15 cellular contexts compared by ENCODE assay signal in genomic region chr4:184460495-184461285, GRCh38. TPM values are rescaled to one million over a fixed set of nuclear protein-coding genes. Genes with fewer than 3 reads are reported as not detected.
DNase-seq lines count a peak whose midpoint lies in the region; ATAC-seq, FAIRE-seq and TF ChIP-seq lines count a peak whose summit lies in the region.
"Had no signal": no experiment of that assay in that cellular context is flagged by ENCODE, and none has a peak within 500 bp of the region (broad histone marks: within the 10 kb centered on the region; RNA-seq: fewer than 3 reads in every experiment).

No MANE protein-coding gene starts in this region.

- no peak for ATAC-seq in GM18517 (IDR thresholded peaks at IDR 0.05; ENCODE audit: unreplicated experiment)
- ATAC-seq: pancreas had no signal

- H3K36me3 Mint-ChIP-seq in activated CD4-positive, alpha-beta memory T cell treated with anti-CD3 and anti-CD28 coated beads for 36 hours = peaks cover 7% of the 10 kb centered on the region
- peaks cover 55% of the 10 kb centered on the region for H3K36me3 Mint-ChIP-seq in activated CD4-positive, alpha-beta memory T cell treated with anti-CD3 and anti-CD28 coated beads, Interleukin-2, amount 10 ng/mL, durations not matched to agents 7 days and 5 days (ENCODE audit: low read depth)
- H3K36me3 Mint-ChIP-seq in activated T-helper 2 cell treated with anti-CD3 and anti-CD28 coated beads, Interferon-gamma antibody, Interleukin-2, Interleukin-4, amounts not matched to agents 10 μg/mL and 5 μg/mL and 100 μg/mL, durations not matched to agents 14 hours and 24 hours and 36 hours (ENCODE audit: low read depth) = peaks cover 58% of the 10 kb centered on the region

- no peak overlapping the region for H3K4me3 Mint-ChIP-seq in activated CD4-positive, alpha-beta memory T cell treated with anti-CD3 and anti-CD28 coated beads for 36 hours
- no peak overlapping the region for H3K4me3 Mint-ChIP-seq in activated CD4-positive, alpha-beta memory T cell treated with anti-CD3 and anti-CD28 coated beads, Interleukin-2, amount 10 ng/mL, durations not matched to agents 7 days and 5 days
- peak overlapping the region; percentile 10 for H3K4me3 Mint-ChIP-seq in activated T-helper 2 cell treated with anti-CD3 and anti-CD28 coated beads, Interferon-gamma antibody, Interleukin-2, Interleukin-4, amounts not matched to agents 10 μg/mL and 5 μg/mL and 100 μg/mL, durations not matched to agents 14 hours and 24 hours and 36 hours (ENCODE audit: low read depth)

- H3K79me2 ChIP-seq in KMS-11 (ENCODE audit: insufficient read depth, low read depth) = peaks cover 87% of the 10 kb centered on the region

- H3K27me3 ChIP-seq in KMS-11 (ENCODE audit: insufficient read depth, low read depth) (no peaks in the 10 kb centered on the region), neutrophil (no peaks in the 10 kb centered on the region)
- H3K27me3 ChIP-seq: pancreas had no signal

- no peak for DNase-seq in activated CD4-positive, alpha-beta memory T cell treated with anti-CD3 and anti-CD28 coated beads for 36 hours
- DNase-seq in activated CD4-positive, alpha-beta memory T cell treated with anti-CD3 and anti-CD28 coated beads, Interleukin-2, amount 10 ng/mL, durations not matched to agents 7 days and 5 days = no peak
- no peak for DNase-seq in activated T-helper 2 cell treated with anti-CD3 and anti-CD28 coated beads, Interferon-gamma antibody, Interleukin-2, Interleukin-4, amounts not matched to agents 10 μg/mL and 5 μg/mL and 100 μg/mL, durations not matched to agents 14 hours and 24 hours and 36 hours (ENCODE audit: low spot score)
- DNase-seq in NCI-H1694 treated with DMSO at 0.1 percent for 48 hours (lab: John Stamatoyannopoulos, UW) (no peak), urothelium cell line (ENCODE audit: low spot score) (no peak)
- DNase-seq: activated CD4-positive, CD25-positive, alpha-beta regulatory T cell; activated effector memory CD4-positive, alpha-beta T cell treated with Interleukin-2 at 50 U/mL for 16 hours; hippocampal formation; NCI-H1417; NCI-H510A treated with DMSO at 0.1 percent for 48 hours; pancreas had no signal

- no peak for FAIRE-seq in urothelium cell line (lab: Jason Lieb, UNC)
- FAIRE-seq: H54, pancreas had no signal

- CTCF ChIA-PET in activated CD4-positive, alpha-beta memory T cell treated with anti-CD3 and anti-CD28 coated beads for 36 hours (lab: Charles Lee) = interaction anchor here (1.5 to 2.5 kb wide), 3 partner anchors 52 to 196 kb away, joined by 3 to 10 read pairs (median 4); no protein-coding TSS in a partner anchor
- CTCF ChIA-PET in activated CD4-positive, alpha-beta memory T cell treated with anti-CD3 and anti-CD28 coated beads, Interleukin-2, amount 10 ng/mL, durations not matched to agents 7 days and 5 days (lab: Charles Lee) = interaction anchor here (1.9 kb wide), 1 partner anchor 150 kb away, joined by 5 read pairs; no protein-coding TSS in a partner anchor

- intact Hi-C loops in activated CD4-positive, alpha-beta memory T cell treated with anti-CD3 and anti-CD28 coated beads for 36 hours (cut with micrococcal nuclease) = no loop called here
- intact Hi-C loops in activated T-helper 2 cell treated with anti-CD3 and anti-CD28 coated beads, Interferon-gamma antibody, Interleukin-2, Interleukin-4, amounts not matched to agents 10 μg/mL and 5 μg/mL and 100 μg/mL, durations not matched to agents 14 hours and 24 hours and 36 hours (cut with micrococcal nuclease) = no loop called here

- no peaks in the 10 kb centered on the region for H4K20me1 ChIP-seq in KMS-11 (ENCODE audit: insufficient read depth)

- TF ChIP-seq CTCF in KMS-11 (conservative IDR thresholded peaks at IDR 0.05; ENCODE audit: low read depth, low read length) = no peak
- TF ChIP-seq CTCF in neutrophil (IDR thresholded peaks at IDR 0.05) = no peak

- H3K9me3 ChIP-seq in neutrophil = no peaks in the 10 kb centered on the region
- H3K9me3 ChIP-seq: pancreas had no signal

- peaks cover 71% of the 10 kb centered on the region for H3K4me1 ChIP-seq in KMS-11 (ENCODE audit: low read depth, poor library complexity, severe bottlenecking)
- H3K4me1 ChIP-seq in neutrophil (ENCODE audit: control insufficient read depth in 1 of 2, insufficient read depth in 1 of 2, low read depth in 1 of 2, low read length in 1 of 2) = peaks cover 23 to 60% of the 10 kb centered on the region in 2 experiments

- no peaks in the 10 kb centered on the region for H3K9me3 Mint-ChIP-seq in activated CD4-positive, alpha-beta memory T cell treated with anti-CD3 and anti-CD28 coated beads for 36 hours
- no peaks in the 10 kb centered on the region for H3K9me3 Mint-ChIP-seq in activated CD4-positive, alpha-beta memory T cell treated with anti-CD3 and anti-CD28 coated beads, Interleukin-2, amount 10 ng/mL, durations not matched to agents 7 days and 5 days
- H3K9me3 Mint-ChIP-seq in activated T-helper 2 cell treated with anti-CD3 and anti-CD28 coated beads, Interferon-gamma antibody, Interleukin-2, Interleukin-4, amounts not matched to agents 10 μg/mL and 5 μg/mL and 100 μg/mL, durations not matched to agents 14 hours and 24 hours and 36 hours = no peaks in the 10 kb centered on the region

- no peaks in the 10 kb centered on the region for H3K27me3 Mint-ChIP-seq in activated CD4-positive, alpha-beta memory T cell treated with anti-CD3 and anti-CD28 coated beads for 36 hours
- no peaks in the 10 kb centered on the region for H3K27me3 Mint-ChIP-seq in activated CD4-positive, alpha-beta memory T cell treated with anti-CD3 and anti-CD28 coated beads, Interleukin-2, amount 10 ng/mL, durations not matched to agents 7 days and 5 days
- H3K27me3 Mint-ChIP-seq in activated T-helper 2 cell treated with anti-CD3 and anti-CD28 coated beads, Interferon-gamma antibody, Interleukin-2, Interleukin-4, amounts not matched to agents 10 μg/mL and 5 μg/mL and 100 μg/mL, durations not matched to agents 14 hours and 24 hours and 36 hours (ENCODE audit: low read depth) = no peaks in the 10 kb centered on the region

- peak overlapping the region; percentile 68; the same call in 1 of the 2 replicates for H3K27ac ChIP-seq in KMS-11
- H3K27ac ChIP-seq in neutrophil = peak overlapping the region; percentile 74
- H3K27ac ChIP-seq: pancreas had no signal

- POLR2A ChIA-PET in activated CD4-positive, alpha-beta memory T cell treated with anti-CD3 and anti-CD28 coated beads for 36 hours (lab: Charles Lee) = interaction anchor here (1.6 to 3.5 kb wide), 2 partner anchors 14 to 40 kb away, joined by 14 to 20 read pairs; partner anchors contain the start of gene IRF2
- POLR2A ChIA-PET in activated CD4-positive, alpha-beta memory T cell treated with anti-CD3 and anti-CD28 coated beads, Interleukin-2, amount 10 ng/mL, durations not matched to agents 7 days and 5 days (lab: Charles Lee) = interaction anchor here (1.1 to 2.1 kb wide), 3 partner anchors 9 to 77 kb away, joined by 3 to 14 read pairs (median 4); partner anchors contain the start of gene IRF2

- peak overlapping the region; percentile 37; the same call in 1 of the 2 replicates for H3K4me2 ChIP-seq in KMS-11

- H3K27ac Mint-ChIP-seq in activated CD4-positive, alpha-beta memory T cell treated with anti-CD3 and anti-CD28 coated beads for 36 hours = peak overlapping the region; percentile 15
- H3K27ac Mint-ChIP-seq in activated CD4-positive, alpha-beta memory T cell treated with anti-CD3 and anti-CD28 coated beads, Interleukin-2, amount 10 ng/mL, durations not matched to agents 7 days and 5 days = no peak overlapping the region
- H3K27ac Mint-ChIP-seq in activated T-helper 2 cell treated with anti-CD3 and anti-CD28 coated beads, Interferon-gamma antibody, Interleukin-2, Interleukin-4, amounts not matched to agents 10 μg/mL and 5 μg/mL and 100 μg/mL, durations not matched to agents 14 hours and 24 hours and 36 hours = peak overlapping the region; percentile 67

- H3K4me1 Mint-ChIP-seq in activated CD4-positive, alpha-beta memory T cell treated with anti-CD3 and anti-CD28 coated beads for 36 hours (ENCODE audit: low read depth) = peaks cover 66% of the 10 kb centered on the region
- H3K4me1 Mint-ChIP-seq in activated CD4-positive, alpha-beta memory T cell treated with anti-CD3 and anti-CD28 coated beads, Interleukin-2, amount 10 ng/mL, durations not matched to agents 7 days and 5 days = peaks cover 57% of the 10 kb centered on the region
- H3K4me1 Mint-ChIP-seq in activated T-helper 2 cell treated with anti-CD3 and anti-CD28 coated beads, Interferon-gamma antibody, Interleukin-2, Interleukin-4, amounts not matched to agents 10 μg/mL and 5 μg/mL and 100 μg/mL, durations not matched to agents 14 hours and 24 hours and 36 hours (ENCODE audit: low read depth) = peaks cover 60% of the 10 kb centered on the region

- H3K36me3 ChIP-seq in KMS-11 (ENCODE audit: insufficient read depth) (no peaks in the 10 kb centered on the region), neutrophil (peaks cover 32% of the 10 kb centered on the region)
- H3K36me3 ChIP-seq: pancreas had no signal

- H3K4me3 ChIP-seq in KMS-11 (IDR thresholded peaks at IDR 0.05; ENCODE audit: insufficient read depth, low read depth, low read length) = no peak overlapping the region
- peak overlapping the region in 1 of 2 experiments; percentile 42 for H3K4me3 ChIP-seq in neutrophil (ENCODE audit: low read depth in 1 of 2, low read length in 1 of 2)
- H3K4me3 ChIP-seq: pancreas had no signal

- H2AFZ ChIP-seq in KMS-11 (ENCODE audit: low read depth) = no peak overlapping the region

- no peak overlapping the region for H3K9ac ChIP-seq in KMS-11

RNA-seq across cellular contexts. Expression of gene IRF2, which starts 13.7 kb away (rescaled TPM):
- total RNA-seq in activated CD4-positive, alpha-beta memory T cell treated with anti-CD3 and anti-CD28 coated beads for 36 hours = 10 to 100 TPM; 48.1 to 50.9 TPM
- total RNA-seq in activated CD4-positive, alpha-beta memory T cell treated with anti-CD3 and anti-CD28 coated beads, Interleukin-2, amount 10 ng/mL, durations not matched to agents 7 days and 5 days = 10 to 100 TPM; 77.2 to 78.5 TPM
- total RNA-seq in activated T-helper 2 cell treated with anti-CD3 and anti-CD28 coated beads, Interferon-gamma antibody, Interleukin-2, Interleukin-4, amounts not matched to agents 10 μg/mL and 5 μg/mL and 100 μg/mL, durations not matched to agents 14 hours and 24 hours and 36 hours = 47.6 and 53.2 TPM in 2 replicates
